In the genomic region with DNA sequence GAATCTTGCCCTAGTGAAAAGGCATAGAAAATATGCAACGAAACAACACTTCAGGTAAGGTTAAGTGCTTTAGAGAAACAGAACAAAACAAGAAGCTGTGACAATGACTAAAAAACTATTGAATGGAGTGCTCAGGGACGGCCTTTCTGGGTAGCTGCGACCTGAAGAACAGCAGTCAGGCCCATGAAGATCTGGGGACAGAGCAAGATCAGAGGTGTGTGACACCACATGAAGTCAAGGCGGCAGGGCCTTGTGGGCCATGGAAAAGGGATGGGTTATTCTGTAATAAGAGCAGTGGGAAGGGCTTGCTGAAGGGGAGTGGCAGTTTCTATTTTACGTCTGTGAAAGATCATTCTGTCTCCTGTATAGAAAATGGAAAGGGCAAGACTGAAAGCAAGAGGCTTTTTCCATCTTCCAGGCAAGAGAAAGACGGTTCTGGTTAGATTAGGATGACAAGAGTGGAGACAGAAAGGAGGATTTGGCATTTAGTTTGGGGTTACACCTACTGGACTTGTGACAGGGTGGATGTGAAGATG, we compare ENCODE assay signal across 10 cellular contexts. TPM values are rescaled to one million over a fixed set of nuclear protein-coding genes. Genes with fewer than 3 reads are reported as not detected.
A peak's percentile ranks its signal among the peaks of the same experiment; 100 is the strongest.
DNase-seq lines count a peak whose midpoint lies in the region; ATAC-seq and TF ChIP-seq lines count a peak whose summit lies in the region.
"Had no signal": no experiment of that assay in that cellular context is flagged by ENCODE, and none has a peak within 500 bp of the region (broad histone marks: within the 10 kb centered on the region; RNA-seq: fewer than 3 reads in every experiment).

No MANE protein-coding gene starts in this region.

- WGBS in esophagus muscularis mucosa: 63% methylated on average over 6 of the region's 6 CpGs

- no peak overlapping the region for H3K4me3 Mint-ChIP-seq in activated CD4-positive, alpha-beta T cell treated with anti-CD3 and anti-CD28 coated beads for 36 hours

- H3K9me3 Mint-ChIP-seq in activated CD4-positive, alpha-beta T cell treated with anti-CD3 and anti-CD28 coated beads for 36 hours (ENCODE audit: low read depth): no peaks in the 10 kb centered on the region

- no peaks in the 10 kb centered on the region for H3K27me3 Mint-ChIP-seq in activated CD4-positive, alpha-beta T cell treated with anti-CD3 and anti-CD28 coated beads for 36 hours

- intact Hi-C loops in activated CD4-positive, alpha-beta T cell treated with anti-CD3 and anti-CD28 coated beads for 36 hours (cut with DNase I, micrococcal nuclease): no loop called here
- intact Hi-C loops in esophagus muscularis mucosa (cut with DNase I): no loop called here
- intact Hi-C loops in gastrocnemius medialis (cut with DNase I; ENCODE audit: low total_unique reads): no loop called here

- H3K4me3 ChIP-seq in RWPE2 (ENCODE audit: severe bottlenecking) (no peak overlapping the region), esophagus muscularis mucosa (no peak overlapping the region), gastrocnemius medialis (no peak overlapping the region)
- H3K4me3 ChIP-seq: pancreas had no signal

- no peak for TF ChIP-seq POLR2A in esophagus muscularis mucosa (IDR thresholded peaks at IDR 0.05; ENCODE audit: low read depth)
- no peak for TF ChIP-seq POLR2A in gastrocnemius medialis (IDR thresholded peaks at IDR 0.05)

- H3K9me3 ChIP-seq in RWPE2 (ENCODE audit: severe bottlenecking): no peaks in the 10 kb centered on the region
- no peaks in the 10 kb centered on the region for H3K9me3 ChIP-seq in esophagus muscularis mucosa
- no peaks in the 10 kb centered on the region for H3K9me3 ChIP-seq in gastrocnemius medialis
- H3K9me3 ChIP-seq: pancreas had no signal

- H3K36me3 ChIP-seq in RWPE2 (ENCODE audit: low read depth) (peaks cover 53% of the 10 kb centered on the region), esophagus muscularis mucosa (no peaks in the 10 kb centered on the region), gastrocnemius medialis (no peaks in the 10 kb centered on the region)
- H3K36me3 ChIP-seq: pancreas had no signal

- POLR2A ChIA-PET in activated CD4-positive, alpha-beta T cell treated with anti-CD3 and anti-CD28 coated beads for 36 hours (lab: Charles Lee): no interaction called here

- peaks cover 53% of the 10 kb centered on the region for H3K36me3 Mint-ChIP-seq in activated CD4-positive, alpha-beta T cell treated with anti-CD3 and anti-CD28 coated beads for 36 hours (ENCODE audit: low read depth)

- H3K27me3 ChIP-seq in RWPE2 (ENCODE audit: insufficient read depth, poor library complexity, severe bottlenecking) (no peaks in the 10 kb centered on the region), esophagus muscularis mucosa (no peaks in the 10 kb centered on the region), gastrocnemius medialis (no peaks in the 10 kb centered on the region)
- H3K27me3 ChIP-seq: pancreas had no signal

- H3K27ac ChIP-seq in RWPE2 (ENCODE audit: poor library complexity, severe bottlenecking): peak overlapping the region; percentile 78
- peak overlapping the region; percentile 96 to 100 (median 98) for H3K27ac ChIP-seq in esophagus muscularis mucosa (replicated peaks in 1 of 4)
- H3K27ac ChIP-seq in gastrocnemius medialis: peak overlapping the region; percentile 71 to 99 (median 96)

- H3K4me1 Mint-ChIP-seq in activated CD4-positive, alpha-beta T cell treated with anti-CD3 and anti-CD28 coated beads for 36 hours: peaks cover 77% of the 10 kb centered on the region

- in situ Hi-C loops in gastrocnemius medialis (cut with MboI; ENCODE audit: low sequenced_read_pairs in 4 of 4): no loop called here

- H3K4me1 ChIP-seq in RWPE2 (ENCODE audit: insufficient read depth, poor library complexity, severe bottlenecking) (peaks cover 44% of the 10 kb centered on the region), esophagus muscularis mucosa (peaks cover 64 to 95% (median 91%) of the 10 kb centered on the region in 4 donors), gastrocnemius medialis (peaks cover 74 to 75% of the 10 kb centered on the region in 2 donors)

- DNase-seq in activated CD4-positive, alpha-beta T cell treated with anti-CD3 and anti-CD28 coated beads for 36 hours: no peak
- no peak for DNase-seq in activated CD4-positive, alpha-beta T cell treated with anti-CD3 and anti-CD28 coated beads for 1 hour
- DNase-seq in RWPE2 (ENCODE audit: low spot score): peak; percentile 60
- DNase-seq in esophagus muscularis mucosa (ENCODE audit: extremely low spot score): no peak
- peak; percentile 20 to 49 for DNase-seq in gastrocnemius medialis
- no peak for DNase-seq in NCI-H2107 (lab: John Stamatoyannopoulos, UW)
- no peak for DNase-seq in NCI-H526 (lab: John Stamatoyannopoulos, UW)
- no peak for DNase-seq in hepatic stellate cell (ENCODE audit: low spot score)
- DNase-seq: stimulated activated CD4-positive, alpha-beta T cell treated with anti-CD3 and anti-CD28 coated beads, Interleukin-4, amount 100 ng/mL, for 24 hours had no signal

- no peak for ATAC-seq in activated CD4-positive, alpha-beta T cell treated with anti-CD3 and anti-CD28 coated beads for 36 hours
- ATAC-seq in RWPE2 (ENCODE audit: low read depth) (no peak), gastrocnemius medialis (peak; percentile 17 to 35)
- ATAC-seq: pancreas had no signal

- CTCF ChIA-PET in activated CD4-positive, alpha-beta T cell treated with anti-CD3 and anti-CD28 coated beads for 36 hours (lab: Charles Lee): interaction anchor here (0.6 to 2.9 kb wide), 4 partner anchors 9 to 24 kb away, joined by 3 to 17 read pairs (median 5); no protein-coding TSS in a partner anchor

- no peak for TF ChIP-seq EP300 in esophagus muscularis mucosa (IDR thresholded peaks at IDR 0.05)

- peak overlapping the region; percentile 66 for H3K27ac Mint-ChIP-seq in activated CD4-positive, alpha-beta T cell treated with anti-CD3 and anti-CD28 coated beads for 36 hours

- no peak for TF ChIP-seq CTCF in RWPE2 (IDR thresholded peaks at IDR 0.05; ENCODE audit: poor library complexity, severe bottlenecking)
- TF ChIP-seq CTCF in esophagus muscularis mucosa (IDR thresholded peaks at IDR 0.05): no peak
- no peak for TF ChIP-seq CTCF in gastrocnemius medialis (IDR thresholded peaks at IDR 0.05 in 4 of 5, conservative IDR thresholded peaks at IDR 0.05 in 1 of 5)

RNA-seq across cellular contexts. Expression of a gene that starts 5.1 kb away (rescaled TPM):
- 100 to 1,000 TPM; 177 to 265 TPM for total RNA-seq in activated CD4-positive, alpha-beta T cell treated with anti-CD3 and anti-CD28 coated beads for 36 hours
- 100 to 1,000 TPM in 1 of 4 donors, 10 to 100 TPM in 3; 66.8 to 104 (median 78.3) TPM for total RNA-seq in esophagus muscularis mucosa
- total RNA-seq in gastrocnemius medialis: 10 to 100 TPM; 37.6 to 58.5 (median 46.9) TPM

RNA-seq across cellular contexts. Expression of a gene that starts 45.7 kb away (rescaled TPM):
- 10 to 100 TPM; 13.2 to 16.8 TPM for total RNA-seq in activated CD4-positive, alpha-beta T cell treated with anti-CD3 and anti-CD28 coated beads for 36 hours
- total RNA-seq in esophagus muscularis mucosa (10 to 100 TPM; 22.2 to 50.3 (median 30.7) TPM), gastrocnemius medialis (10 to 100 TPM; 33.2 to 77.9 (median 38.2) TPM)

Comparison
In these comparisons a context has a peak if more than half of its experiments do, and no peak if none do; other contexts are left out.
1. ATAC-seq: peak in gastrocnemius medialis (2 of 2); none in activated CD4-positive, alpha-beta T cell treated with anti-CD3 and anti-CD28 coated beads for 36 hours (single experiment) and RWPE2 (single experiment).
2. DNase-seq: peak in RWPE2 (single experiment) and gastrocnemius medialis (2 of 2); none in activated CD4-positive, alpha-beta T cell treated with anti-CD3 and anti-CD28 coated beads for 36 hours (single experiment), activated CD4-positive, alpha-beta T cell treated with anti-CD3 and anti-CD28 coated beads for 1 hour (single experiment), esophagus muscularis mucosa (single experiment), NCI-H2107 (single experiment), NCI-H526 (0 of 2) and hepatic stellate cell (single experiment).
3. Peak in every context shown above with its lines, with median percentiles within 50 percentile points of each other: H3K27ac ChIP-seq.